19 cellular contexts compared by ENCODE assay signal in the genomic region with DNA sequence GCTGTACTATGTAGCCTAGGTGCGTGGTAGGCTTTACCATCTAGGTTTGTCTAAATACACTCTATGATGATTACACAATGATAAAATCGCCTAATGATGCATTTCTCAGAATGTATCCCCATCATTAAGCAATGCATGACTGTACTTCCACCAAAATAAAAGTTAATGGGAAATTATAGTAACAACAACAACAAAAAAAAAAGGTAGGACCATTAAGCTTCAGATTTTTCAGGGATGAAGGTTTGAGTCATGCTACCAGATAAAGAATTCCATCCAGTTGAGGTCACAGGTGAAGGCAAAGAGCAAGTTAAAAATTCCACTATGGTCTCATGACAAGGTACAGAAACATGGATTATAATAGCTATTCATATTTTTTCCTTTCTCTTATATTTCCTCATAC.
"Had no signal": no experiment of that assay in that cellular context is flagged by ENCODE, and none has a peak within 500 bp of the region (broad histone marks: within the 10 kb centered on the region; RNA-seq: fewer than 3 reads in every experiment).

No MANE protein-coding gene starts in this region.

- H3K4me1 ChIP-seq: pancreas, right lobe of liver, suprapubic skin, thyroid gland, upper lobe of left lung, uterus had no signal

- H3K4me3 ChIP-seq: lung, pancreas, right lobe of liver, suprapubic skin, thyroid gland, upper lobe of left lung, uterus had no signal

- FAIRE-seq: keratinocyte, pancreas had no signal

- H3K36me3 ChIP-seq: pancreas, right lobe of liver, suprapubic skin, thyroid gland, upper lobe of left lung, uterus had no signal

- H3K27me3 ChIP-seq: pancreas, right lobe of liver, suprapubic skin, thyroid gland, upper lobe of left lung, uterus had no signal

- H3K27ac ChIP-seq: pancreas, right lobe of liver, suprapubic skin, thyroid gland, upper lobe of left lung, uterus had no signal

- DNase-seq: erythroblast; foreskin melanocyte; left colon; left ventricle myocardium superior; mesendoderm; naive B cell; occipital lobe; pancreas; right lobe of liver; stimulated activated CD4-positive, alpha-beta T cell treated with anti-CD3 and anti-CD28 coated beads, Interleukin-4, amount 100 ng/mL, for 1 hour; stimulated activated CD8-positive, alpha-beta memory T cell treated with anti-CD3 and anti-CD28 coated beads, Interleukin-4, amount 100 ng/mL, for 48 hours; stimulated activated naive CD8-positive, alpha-beta T cell treated with anti-CD3 and anti-CD28 coated beads, Interleukin-15, Interleukin-2, amounts not matched to agents 100 U/mL and 50 U/mL, for 24 hours; thyroid gland; upper lobe of left lung; uterus had no signal

- H3K9me3 ChIP-seq: pancreas, right lobe of liver, suprapubic skin, thyroid gland, upper lobe of left lung, uterus had no signal

- ATAC-seq: left colon; left ventricle myocardium superior; pancreas; right lobe of liver; stimulated activated effector memory CD8-positive, alpha-beta T cell treated with anti-CD3 and anti-CD28 coated beads, Interleukin-12 subunit alpha, Interleukin-12 subunit beta, amount 100 ng/mL, for 72 hours; stimulated activated naive CD8-positive, alpha-beta T cell treated with anti-CD3 and anti-CD28 coated beads, Interleukin-15, Interleukin-2, amounts not matched to agents 100 U/mL and 50 U/mL, for 24 hours had no signal
